ENCODE assay signal across 10 cellular contexts in genomic region chrX:51395474-51395806, GRCh38.
DNase-seq lines count a peak whose midpoint lies in the region; ATAC-seq lines count a peak whose summit lies in the region.
"Had no signal": no experiment of that assay in that cellular context is flagged by ENCODE, and none has a peak within 500 bp of the region (broad histone marks: within the 10 kb centered on the region; RNA-seq: fewer than 3 reads in every experiment).

No MANE protein-coding gene starts in this region.

- H3K36me3 ChIP-seq in iPS DF 6.9 (ENCODE audit: control insufficient read depth, insufficient read depth, low read length) = no peaks in the 10 kb centered on the region

- H3K27me3 ChIP-seq in iPS DF 6.9 (ENCODE audit: control insufficient read depth, insufficient read depth, low read length) = no peaks in the 10 kb centered on the region

- peaks cover 2% of the 10 kb centered on the region for H3K36me3 Mint-ChIP-seq in T-helper 2 cell treated with Interferon-gamma antibody and Interleukin-4, amounts not matched to agents 5 μg/mL and 100 μg/mL, for 36 hours (ENCODE audit: low read depth)
- peaks cover 4% of the 10 kb centered on the region for H3K36me3 Mint-ChIP-seq in T-helper 17 cell (ENCODE audit: low read depth)
- H3K36me3 Mint-ChIP-seq in stimulated activated memory B cell treated with anti-CD40 and anti-IgM and Interleukin-4, amounts not matched to agents 10 μg/mL and 1 μg/mL and 100 μg/mL, for 72 hours = no peaks in the 10 kb centered on the region

- ATAC-seq in T-helper 17 cell = peak; percentile 5
- peak; percentile 21 for ATAC-seq in stimulated activated memory B cell treated with anti-CD40 and anti-IgM and Interleukin-4, amounts not matched to agents 10 μg/mL and 1 μg/mL and 100 μg/mL, for 72 hours

- peaks cover 4% of the 10 kb centered on the region for H3K4me1 ChIP-seq in iPS DF 6.9 (ENCODE audit: control insufficient read depth, insufficient read depth, low read length)

- H3K27ac ChIP-seq in iPS DF 6.9 (ENCODE audit: low read length) = no peak overlapping the region

- no peaks in the 10 kb centered on the region for H3K9me3 ChIP-seq in T-helper 17 cell (ENCODE audit: control insufficient read depth, low read length, poor library complexity, severe bottlenecking)
- H3K9me3 ChIP-seq in iPS DF 6.9 (ENCODE audit: control insufficient read depth, insufficient read depth, low read length) = no peaks in the 10 kb centered on the region

- DNase-seq in T-helper 2 cell treated with Interferon-gamma antibody and Interleukin-4, amounts not matched to agents 5 μg/mL and 100 μg/mL, for 36 hours (ENCODE audit: low spot score) = no peak
- DNase-seq in T-helper 2 cell (no peak), T-helper 17 cell (no peak), iPS DF 6.9 (ENCODE audit: low read depth, low spot score) (no peak), AML-193 (lab: John Stamatoyannopoulos, UW) (no peak), DMS153 (lab: John Stamatoyannopoulos, UW) (no peak), DMS79 treated with DMSO at 0.1 percent for 48 hours (lab: John Stamatoyannopoulos, UW) (no peak)
- DNase-seq: ACHN had no signal

- peak overlapping the region; percentile 86 for H3K4me3 Mint-ChIP-seq in T-helper 2 cell treated with Interferon-gamma antibody and Interleukin-4, amounts not matched to agents 5 μg/mL and 100 μg/mL, for 36 hours
- H3K4me3 Mint-ChIP-seq in T-helper 17 cell = peak overlapping the region; percentile 91
- H3K4me3 Mint-ChIP-seq in stimulated activated memory B cell treated with anti-CD40 and anti-IgM and Interleukin-4, amounts not matched to agents 10 μg/mL and 1 μg/mL and 100 μg/mL, for 72 hours = peak overlapping the region; percentile 84

- H3K4me1 Mint-ChIP-seq in T-helper 2 cell treated with Interferon-gamma antibody and Interleukin-4, amounts not matched to agents 5 μg/mL and 100 μg/mL, for 36 hours (ENCODE audit: low read depth) = peaks cover 5% of the 10 kb centered on the region
- peaks cover 6% of the 10 kb centered on the region for H3K4me1 Mint-ChIP-seq in T-helper 17 cell
- peaks cover 7% of the 10 kb centered on the region for H3K4me1 Mint-ChIP-seq in stimulated activated memory B cell treated with anti-CD40 and anti-IgM and Interleukin-4, amounts not matched to agents 10 μg/mL and 1 μg/mL and 100 μg/mL, for 72 hours

- peaks cover 10% of the 10 kb centered on the region for H3K9me3 Mint-ChIP-seq in T-helper 2 cell treated with Interferon-gamma antibody and Interleukin-4, amounts not matched to agents 5 μg/mL and 100 μg/mL, for 36 hours
- H3K9me3 Mint-ChIP-seq in stimulated activated memory B cell treated with anti-CD40 and anti-IgM and Interleukin-4, amounts not matched to agents 10 μg/mL and 1 μg/mL and 100 μg/mL, for 72 hours = no peaks in the 10 kb centered on the region

- no peaks in the 10 kb centered on the region for H3K27me3 Mint-ChIP-seq in T-helper 2 cell treated with Interferon-gamma antibody and Interleukin-4, amounts not matched to agents 5 μg/mL and 100 μg/mL, for 36 hours (ENCODE audit: low read depth)
- no peaks in the 10 kb centered on the region for H3K27me3 Mint-ChIP-seq in T-helper 17 cell
- no peaks in the 10 kb centered on the region for H3K27me3 Mint-ChIP-seq in stimulated activated memory B cell treated with anti-CD40 and anti-IgM and Interleukin-4, amounts not matched to agents 10 μg/mL and 1 μg/mL and 100 μg/mL, for 72 hours
- H3K27me3 Mint-ChIP-seq: progenitor cell of endocrine pancreas had no signal

- H3K27ac Mint-ChIP-seq in T-helper 2 cell treated with Interferon-gamma antibody and Interleukin-4, amounts not matched to agents 5 μg/mL and 100 μg/mL, for 36 hours = no peak overlapping the region
- H3K27ac Mint-ChIP-seq in T-helper 17 cell = peak overlapping the region; percentile 67
- H3K27ac Mint-ChIP-seq in stimulated activated memory B cell treated with anti-CD40 and anti-IgM and Interleukin-4, amounts not matched to agents 10 μg/mL and 1 μg/mL and 100 μg/mL, for 72 hours = peak overlapping the region; percentile 83
- H3K27ac Mint-ChIP-seq: progenitor cell of endocrine pancreas had no signal

- H3K4me3 ChIP-seq in iPS DF 6.9 (ENCODE audit: low read length) = peak overlapping the region; percentile 68; the same call in 1 of the 2 replicates

- no CpG with 5 or more reads among the region's 4 CpGs for WGBS in iPS DF 6.9 (ENCODE audit: insufficient coverage, insufficient read length)
